1 cellular context compared by ENCODE assay signal in the genomic region with DNA sequence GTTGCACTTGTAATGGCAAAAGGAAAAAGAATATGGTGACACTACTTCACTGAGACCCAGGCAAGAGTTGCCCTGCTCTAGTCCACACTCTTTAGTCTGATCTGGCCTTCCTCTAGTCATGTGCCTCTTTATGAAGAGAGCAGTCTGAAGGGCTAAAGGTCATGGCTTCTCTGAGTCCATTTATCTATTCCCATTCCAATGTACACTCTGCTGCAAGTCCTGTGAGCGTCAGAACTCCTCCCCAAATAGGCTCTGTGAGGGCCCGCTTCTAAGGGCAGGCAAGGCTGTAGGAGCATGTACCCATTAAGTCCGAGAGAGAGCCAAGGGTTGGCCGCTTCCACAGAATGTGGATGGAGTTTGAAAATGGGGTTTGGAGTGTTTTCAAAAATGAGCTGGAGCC.
TF ChIP-seq lines count a peak whose summit lies in the region.

No MANE protein-coding gene starts in this region.

TF ChIP-seq in HepG2, 621 proteins besides CTCF, POLR2A, EP300 and RAD21 (continued from another document and continues in another):
- TF ChIP-seq HMGXB4 (CRISPR knock-in tag; IDR thresholded peaks at IDR 0.05; ENCODE audit: borderline replicate concordance in 1 of 2, low read depth in 1 of 2) (no peak), ZNF660 (CRISPR knock-in tag; IDR thresholded peaks at IDR 0.05; ENCODE audit: borderline replicate concordance, low read depth) (no peak), SOX5 (CRISPR knock-in tag; IDR thresholded peaks at IDR 0.05; ENCODE audit: borderline replicate concordance) (peak; percentile 76; the same call in 1 of the 2 replicates), ZNF777 (CRISPR knock-in tag; IDR thresholded peaks at IDR 0.05) (no peak), ATRX (CRISPR knock-in tag; IDR thresholded peaks at IDR 0.05; ENCODE audit: borderline replicate concordance) (no peak), GMEB2 (CRISPR knock-in tag; IDR thresholded peaks at IDR 0.05; ENCODE audit: low read depth) (no peak), ZNF329 (CRISPR knock-in tag; IDR thresholded peaks at IDR 0.05; ENCODE audit: low read depth) (no peak), ELF3 (CRISPR knock-in tag; IDR thresholded peaks at IDR 0.05) (peak; percentile 32; the same call in 1 of the 2 replicates), ZBED4 (CRISPR knock-in tag; IDR thresholded peaks at IDR 0.05; ENCODE audit: borderline replicate concordance) (no peak), ESRRA (CRISPR knock-in tag; IDR thresholded peaks at IDR 0.05; ENCODE audit: low read depth) (0 out of 2 replicates have a peak, but pooled peaks have one; percentile 43), POGZ (CRISPR knock-in tag; IDR thresholded peaks at IDR 0.05) (peak; percentile 95), RXRB (CRISPR knock-in tag; IDR thresholded peaks at IDR 0.05; ENCODE audit: borderline replicate concordance) (peak; percentile 82), ZBTB20 (CRISPR knock-in tag; IDR thresholded peaks at IDR 0.05; ENCODE audit: borderline replicate concordance, low read depth) (peak; percentile 95; the same call in 1 of the 2 replicates), MYPOP (CRISPR knock-in tag; IDR thresholded peaks at IDR 0.05) (0 out of 2 replicates have a peak, but pooled peaks have one; percentile 42), ARID3A (IDR thresholded peaks at IDR 0.05; ENCODE audit: low read depth, low read length) (peak; percentile 55; the same call in 1 of the 2 replicates), ZNF180 (CRISPR knock-in tag; IDR thresholded peaks at IDR 0.05; ENCODE audit: borderline replicate concordance, low read depth) (no peak), ZNF484 (CRISPR knock-in tag; IDR thresholded peaks at IDR 0.05; ENCODE audit: borderline replicate concordance, low read depth) (no peak), FLYWCH1 (CRISPR knock-in tag; IDR thresholded peaks at IDR 0.05) (no peak), ZNF160 (CRISPR knock-in tag; IDR thresholded peaks at IDR 0.05) (no peak), RNF2 (conservative IDR thresholded peaks at IDR 0.05; ENCODE audit: low read depth) (no peak), MYNN (CRISPR knock-in tag; IDR thresholded peaks at IDR 0.05; ENCODE audit: low read depth) (no peak), SPEN (CRISPR knock-in tag; IDR thresholded peaks at IDR 0.05; ENCODE audit: low read depth) (no peak), NR2F1 (CRISPR knock-in tag; IDR thresholded peaks at IDR 0.05) (peak; percentile 91 to 93), NCOR1 (IDR thresholded peaks at IDR 0.05; ENCODE audit: borderline replicate concordance, low read length) (peak; percentile 69; the same call in 1 of the 2 replicates), REPIN1 (CRISPR knock-in tag; IDR thresholded peaks at IDR 0.05; ENCODE audit: borderline replicate concordance, low read depth) (peak; percentile 61; the same call in 1 of the 2 replicates), ZBTB7B (CRISPR knock-in tag; IDR thresholded peaks at IDR 0.05) (peak; percentile 60; the same call in 1 of the 2 replicates), CBX1 (IDR thresholded peaks at IDR 0.05; ENCODE audit: low read depth) (no peak), NR2F2 (IDR thresholded peaks at IDR 0.05; ENCODE audit: borderline replicate concordance, low read depth) (peak; percentile 85), ZBTB33 (CRISPR knock-in tag; IDR thresholded peaks at IDR 0.05) (no peak), PHF21A (CRISPR knock-in tag; IDR thresholded peaks at IDR 0.05) (peak; percentile 75), PHF20 (CRISPR knock-in tag; IDR thresholded peaks at IDR 0.05) (no peak), CREM (IDR thresholded peaks at IDR 0.05) (peak; percentile 48; the same call in 1 of the 2 replicates), CREM (CRISPR knock-in tag; IDR thresholded peaks at IDR 0.05) (no peak), GATAD1 (CRISPR knock-in tag; IDR thresholded peaks at IDR 0.05) (peak; percentile 34; the same call in 1 of the 2 replicates), MED1 (CRISPR knock-in tag; IDR thresholded peaks at IDR 0.05) (peak; percentile 66), TARDBP (CRISPR knock-in tag; IDR thresholded peaks at IDR 0.05) (no peak), ZNF331 (CRISPR knock-in tag; IDR thresholded peaks at IDR 0.05) (peak; percentile 79), HMG20A (CRISPR knock-in tag; IDR thresholded peaks at IDR 0.05; ENCODE audit: borderline replicate concordance) (peak; percentile 93), NR2C2 (CRISPR knock-in tag; IDR thresholded peaks at IDR 0.05; ENCODE audit: borderline replicate concordance) (peak; percentile 84), JUND (CRISPR knock-in tag; IDR thresholded peaks at IDR 0.05) (0 out of 2 replicates have a peak, but pooled peaks have one; percentile 29)
- TF ChIP-seq, protein P1, sequence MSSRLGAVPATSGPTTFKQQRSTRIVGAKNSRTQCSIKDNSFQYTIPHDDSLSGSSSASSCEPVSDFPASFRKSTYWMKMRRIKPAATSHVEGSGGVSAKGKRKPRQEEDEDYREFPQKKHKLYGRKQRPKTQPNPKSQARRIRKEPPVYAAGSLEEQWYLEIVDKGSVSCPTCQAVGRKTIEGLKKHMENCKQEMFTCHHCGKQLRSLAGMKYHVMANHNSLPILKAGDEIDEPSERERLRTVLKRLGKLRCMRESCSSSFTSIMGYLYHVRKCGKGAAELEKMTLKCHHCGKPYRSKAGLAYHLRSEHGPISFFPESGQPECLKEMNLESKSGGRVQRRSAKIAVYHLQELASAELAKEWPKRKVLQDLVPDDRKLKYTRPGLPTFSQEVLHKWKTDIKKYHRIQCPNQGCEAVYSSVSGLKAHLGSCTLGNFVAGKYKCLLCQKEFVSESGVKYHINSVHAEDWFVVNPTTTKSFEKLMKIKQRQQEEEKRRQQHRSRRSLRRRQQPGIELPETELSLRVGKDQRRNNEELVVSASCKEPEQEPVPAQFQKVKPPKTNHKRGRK (CRISPR knock-in tag; IDR thresholded peaks at IDR 0.05) = no peak
